ENCODE assay signal across 8 cellular contexts in genomic region chr20:47220161-47220582, GRCh38.
DNase-seq lines count a peak whose midpoint lies in the region; ATAC-seq and TF ChIP-seq lines count a peak whose summit lies in the region.

No MANE protein-coding gene starts in this region.

- WGBS in spleen, 5 donors = 92 to 97% (median 95%) methylated on average over 8 of the region's 8 CpGs

- no peaks in the 10 kb centered on the region for H3K27me3 ChIP-seq in spleen (replicated peaks in 1 of 7)

- H3K4me3 ChIP-seq in epithelial cell of esophagus (ENCODE audit: low read length) = no peak overlapping the region
- no peak overlapping the region for H3K4me3 ChIP-seq in spleen

- peak; percentile 53 for DNase-seq in GM03348 (ENCODE audit: low spot score)
- DNase-seq in activated CD4-positive, alpha-beta T cell treated with anti-CD3 and anti-CD28 coated beads, Interleukin-2, amount 50 U/mL, for 4 hours = peak; percentile 44 to 46
- DNase-seq in epithelial cell of esophagus (ENCODE audit: low read depth) = peak; percentile 49
- no peak for DNase-seq in spleen
- no peak for DNase-seq in DMS79 (lab: John Stamatoyannopoulos, UW)

- ATAC-seq in HG03439 (IDR thresholded peaks at IDR 0.05; ENCODE audit: unreplicated experiment) (no peak), GM21619 (IDR thresholded peaks at IDR 0.05; ENCODE audit: unreplicated experiment) (no peak)

- no peak overlapping the region for H3K27ac ChIP-seq in spleen

- H3K9me3 ChIP-seq in spleen = no peaks in the 10 kb centered on the region

- no peak for TF ChIP-seq POLR2A in spleen (IDR thresholded peaks at IDR 0.05)

- peaks cover 0 to 12% (median 0%) of the 10 kb centered on the region in 6 donors for H3K4me1 ChIP-seq in spleen

- peaks cover 2 to 100% (median 87%) of the 10 kb centered on the region in 6 donors for H3K36me3 ChIP-seq in spleen

- intact Hi-C loops in spleen (cut with DNase I; ENCODE audit: low total_unique reads) = no loop called here

- peak; percentile 72 for TF ChIP-seq CTCF in LNCAP (IDR thresholded peaks at IDR 0.05)
- peak; percentile 62 for TF ChIP-seq CTCF in epithelial cell of esophagus (IDR thresholded peaks at IDR 0.05; ENCODE audit: insufficient read depth, low read depth, low read length, missing control alignments)
- peak in 10 of 11 experiments; percentile 25 to 72 (median 45) for TF ChIP-seq CTCF in spleen (IDR thresholded peaks at IDR 0.05 in 8 of 11, conservative IDR thresholded peaks at IDR 0.05 in 3 of 11)

Comparison
In these comparisons a context has a peak if more than half of its experiments do, and no peak if none do; other contexts are left out.
1. DNase-seq: peak in GM03348 (single experiment), activated CD4-positive, alpha-beta T cell treated with anti-CD3 and anti-CD28 coated beads, Interleukin-2, amount 50 U/mL, for 4 hours (2 of 2) and epithelial cell of esophagus (single experiment); none in spleen (single experiment) and DMS79 (single experiment).
2. Peak in every context shown above with its lines, with median percentiles within 50 percentile points of each other: CTCF ChIP-seq.